In genomic region chr19:36103040-36103626, GRCh38 we compare ENCODE assay signal across 1 cellular context.
TF ChIP-seq lines count a peak whose summit lies in the region.

No MANE protein-coding gene starts in this region.

TF ChIP-seq in H1, 55 proteins besides CTCF, POLR2A, EP300 and RAD21:
- TF ChIP-seq EZH2 (IDR thresholded peaks at IDR 0.05; ENCODE audit: low read depth, low read length, severe bottlenecking) = no peak
- TF ChIP-seq CBX5 (IDR thresholded peaks at IDR 0.05; ENCODE audit: low read depth, low read length) = no peak
- no peak for TF ChIP-seq SP4 (IDR thresholded peaks at IDR 0.05; ENCODE audit: low read length)
- TF ChIP-seq, protein P1, sequence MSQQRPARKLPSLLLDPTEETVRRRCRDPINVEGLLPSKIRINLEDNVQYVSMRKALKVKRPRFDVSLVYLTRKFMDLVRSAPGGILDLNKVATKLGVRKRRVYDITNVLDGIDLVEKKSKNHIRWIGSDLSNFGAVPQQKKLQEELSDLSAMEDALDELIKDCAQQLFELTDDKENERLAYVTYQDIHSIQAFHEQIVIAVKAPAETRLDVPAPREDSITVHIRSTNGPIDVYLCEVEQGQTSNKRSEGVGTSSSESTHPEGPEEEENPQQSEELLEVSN (IDR thresholded peaks at IDR 0.05) = no peak
- no peak for TF ChIP-seq YY1 (IDR thresholded peaks at IDR 0.05; ENCODE audit: low read depth, low read length)
- TF ChIP-seq NRF1 (IDR thresholded peaks at IDR 0.05; ENCODE audit: low read depth, low read length) = no peak
- TF ChIP-seq JUND (IDR thresholded peaks at IDR 0.05; ENCODE audit: low read length) = no peak
- TF ChIP-seq TBP (IDR thresholded peaks at IDR 0.05; ENCODE audit: low read depth, low read length) = no peak
- TF ChIP-seq, protein P2, sequence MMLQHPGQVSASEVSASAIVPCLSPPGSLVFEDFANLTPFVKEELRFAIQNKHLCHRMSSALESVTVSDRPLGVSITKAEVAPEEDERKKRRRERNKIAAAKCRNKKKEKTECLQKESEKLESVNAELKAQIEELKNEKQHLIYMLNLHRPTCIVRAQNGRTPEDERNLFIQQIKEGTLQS (IDR thresholded peaks at IDR 0.05; ENCODE audit: insufficient read depth, low read depth, low read length) = no peak
- no peak for TF ChIP-seq CREB1 (IDR thresholded peaks at IDR 0.05)
- TF ChIP-seq SP1 (IDR thresholded peaks at IDR 0.05; ENCODE audit: low read depth, low read length) = no peak
